19 cellular contexts compared by ENCODE assay signal in the genomic region with DNA sequence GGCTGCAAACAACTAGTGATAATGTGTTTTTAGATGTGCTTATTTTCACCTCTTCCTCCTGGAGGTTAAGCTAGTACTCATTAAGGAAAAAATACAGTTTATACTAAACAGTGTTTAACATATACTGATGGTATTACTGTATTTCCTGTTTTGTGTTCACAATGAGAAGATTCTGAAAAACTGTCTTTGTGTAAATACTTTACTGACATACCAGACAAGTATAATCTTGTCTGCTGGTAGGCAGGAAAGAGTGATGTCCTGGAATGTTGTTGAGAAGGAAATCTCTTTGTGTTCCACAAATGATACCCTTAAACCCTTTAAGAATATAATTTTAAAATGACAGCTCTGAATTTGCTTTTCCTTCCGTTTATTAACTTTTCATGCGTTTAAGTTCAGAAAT.
DNase-seq lines count a peak whose midpoint lies in the region; ATAC-seq and TF ChIP-seq lines count a peak whose summit lies in the region.
"Had no signal": no experiment of that assay in that cellular context is flagged by ENCODE, and none has a peak within 500 bp of the region (broad histone marks: within the 10 kb centered on the region; RNA-seq: fewer than 3 reads in every experiment).

No MANE protein-coding gene starts in this region.

- CTCF ChIA-PET in activated CD4-positive, alpha-beta memory T cell treated with anti-CD3 and anti-CD28 coated beads, Interleukin-2, amount 10 ng/mL, durations not matched to agents 7 days and 5 days (lab: Charles Lee), result interaction anchor here (0.9 to 1.0 kb wide), 2 partner anchors 23 to 265 kb away, joined by 3 read pairs; no protein-coding TSS in a partner anchor

- H3K36me3 Mint-ChIP-seq in GM23338 (ENCODE audit: low read depth) (peaks cover 7% of the 10 kb centered on the region; the same call in 2 of the 3 replicates), nephron progenitor cell (ENCODE audit: low read depth) (peaks cover 27% of the 10 kb centered on the region)
- H3K36me3 Mint-ChIP-seq in activated CD4-positive, alpha-beta memory T cell treated with anti-CD3 and anti-CD28 coated beads, Interleukin-2, amount 10 ng/mL, durations not matched to agents 7 days and 5 days (ENCODE audit: low read depth), result peaks cover 7% of the 10 kb centered on the region

- H3K4me3 Mint-ChIP-seq in GM23338 (no peak overlapping the region), nephron progenitor cell (no peak overlapping the region)
- no peak overlapping the region for H3K4me3 Mint-ChIP-seq in activated CD4-positive, alpha-beta memory T cell treated with anti-CD3 and anti-CD28 coated beads, Interleukin-2, amount 10 ng/mL, durations not matched to agents 7 days and 5 days

- H4K20me1 ChIP-seq in GM23338 (replicated peaks; ENCODE audit: insufficient read depth), result no peaks in the 10 kb centered on the region

- H3K27ac ChIP-seq in GM23338 (ENCODE audit: low read depth) (no peak overlapping the region), foreskin keratinocyte (peak overlapping the region; percentile 67)
- H3K27ac ChIP-seq: ascending aorta, coronary artery, esophagus muscularis mucosa, pancreas had no signal

- no peak overlapping the region for H3K4me2 ChIP-seq in GM23338

- H3K4me1 ChIP-seq in GM23338 (ENCODE audit: insufficient read depth), result no peaks in the 10 kb centered on the region
- peaks cover 17% of the 10 kb centered on the region for H3K4me1 ChIP-seq in adipocyte (ENCODE audit: control insufficient read depth, insufficient read depth, low read length)
- peaks cover 25% of the 10 kb centered on the region for H3K4me1 ChIP-seq in foreskin keratinocyte
- H3K4me1 ChIP-seq: pancreas had no signal

- no peak overlapping the region for H3K4me3 ChIP-seq in GM23338
- no peak overlapping the region for H3K4me3 ChIP-seq in adipocyte (ENCODE audit: low read length)
- H3K4me3 ChIP-seq: ascending aorta, coronary artery, esophagus muscularis mucosa, pancreas had no signal

- H3K36me3 ChIP-seq in GM23338 (ENCODE audit: insufficient read depth) (no peaks in the 10 kb centered on the region), adipocyte (ENCODE audit: control insufficient read depth, insufficient read depth, low read length, severe bottlenecking) (no peaks in the 10 kb centered on the region)
- H3K36me3 ChIP-seq: ascending aorta, esophagus muscularis mucosa, pancreas had no signal

- H3K4me1 Mint-ChIP-seq in GM23338 (peaks cover 3% of the 10 kb centered on the region; the same call in 2 of the 3 replicates), nephron progenitor cell (peaks cover 21% of the 10 kb centered on the region)
- H3K4me1 Mint-ChIP-seq in activated CD4-positive, alpha-beta memory T cell treated with anti-CD3 and anti-CD28 coated beads, Interleukin-2, amount 10 ng/mL, durations not matched to agents 7 days and 5 days, result no peaks in the 10 kb centered on the region

- H3F3A ChIP-seq in GM23338 (replicated peaks; ENCODE audit: low read depth), result no peaks in the 10 kb centered on the region

- H3K27me3 ChIP-seq in GM23338 (ENCODE audit: insufficient read depth) (no peaks in the 10 kb centered on the region), adipocyte (replicated peaks; ENCODE audit: control insufficient read depth, insufficient read depth, low read length) (no peaks in the 10 kb centered on the region), foreskin keratinocyte (no peaks in the 10 kb centered on the region)
- H3K27me3 ChIP-seq: ascending aorta, esophagus muscularis mucosa, pancreas had no signal

- DNase-seq in GM23338 (ENCODE audit: low spot score), result no peak
- no peak for DNase-seq in adipocyte (ENCODE audit: low read depth)
- DNase-seq in foreskin keratinocyte, result peak; percentile 64 to 81
- DNase-seq in nephron progenitor cell, result no peak
- DNase-seq in NCI-H510A (lab: John Stamatoyannopoulos, UW), result no peak
- no peak for DNase-seq in activated CD4-positive, alpha-beta memory T cell treated with anti-CD3 and anti-CD28 coated beads, Interleukin-2, amount 10 ng/mL, durations not matched to agents 7 days and 5 days
- no peak for DNase-seq in NOMO-1 treated with DMSO at 0.1 percent for 48 hours (lab: John Stamatoyannopoulos, UW; ENCODE audit: unreplicated experiment)
- no peak for DNase-seq in hypothalamus (lab: John Stamatoyannopoulos, UW)
- DNase-seq: activated CD4-positive, alpha-beta T cell treated with anti-CD3 and anti-CD28 coated beads for 48 hours; activated naive CD4-positive, alpha-beta T cell; Caco-2; head of caudate nucleus; kidney; MV-4-11; pancreas; stimulated activated CD4-positive, alpha-beta T cell treated with anti-CD3 and anti-CD28 coated beads, Interleukin-4, amount 100 ng/mL, for 24 hours had no signal

- H3K27me3 Mint-ChIP-seq in GM23338 (ENCODE audit: insufficient read depth, low read depth, poor library complexity) (no peaks in the 10 kb centered on the region), nephron progenitor cell (ENCODE audit: low read depth, poor library complexity) (no peaks in the 10 kb centered on the region)
- no peaks in the 10 kb centered on the region for H3K27me3 Mint-ChIP-seq in activated CD4-positive, alpha-beta memory T cell treated with anti-CD3 and anti-CD28 coated beads, Interleukin-2, amount 10 ng/mL, durations not matched to agents 7 days and 5 days

- ATAC-seq in GM23338 (no peak), foreskin keratinocyte (peak; percentile 93)
- ATAC-seq: pancreas had no signal

- H3K9ac ChIP-seq in adipocyte (ENCODE audit: low read length), result peak overlapping the region; percentile 70

- no peak overlapping the region for H2AFZ ChIP-seq in GM23338

- TF ChIP-seq CTCF in GM23338 (conservative IDR thresholded peaks at IDR 0.05; ENCODE audit: low read depth in 2 of 2), result no peak
- no peak for TF ChIP-seq CTCF in foreskin keratinocyte (conservative IDR thresholded peaks at IDR 0.05)
- no peak for TF ChIP-seq CTCF in nephron progenitor cell (IDR thresholded peaks at IDR 0.05)

- H3K9me3 ChIP-seq in adipocyte (ENCODE audit: control insufficient read depth, low read length), result no peaks in the 10 kb centered on the region
- H3K9me3 ChIP-seq: ascending aorta, Caco-2, esophagus muscularis mucosa, pancreas had no signal

- no peaks in the 10 kb centered on the region for H3K9me2 ChIP-seq in GM23338 (ENCODE audit: insufficient read depth)

- peak overlapping the region; percentile 66; the same call in 1 of the 2 replicates for H3K27ac Mint-ChIP-seq in GM23338
- H3K27ac Mint-ChIP-seq in nephron progenitor cell, result peak overlapping the region; percentile 82
- no peak overlapping the region for H3K27ac Mint-ChIP-seq in activated CD4-positive, alpha-beta memory T cell treated with anti-CD3 and anti-CD28 coated beads, Interleukin-2, amount 10 ng/mL, durations not matched to agents 7 days and 5 days

- H3K79me2 ChIP-seq in GM23338 (replicated peaks; ENCODE audit: insufficient read depth), result no peaks in the 10 kb centered on the region

- POLR2A ChIA-PET in activated CD4-positive, alpha-beta memory T cell treated with anti-CD3 and anti-CD28 coated beads, Interleukin-2, amount 10 ng/mL, durations not matched to agents 7 days and 5 days (lab: Charles Lee), result no interaction called here

- H3K9me3 Mint-ChIP-seq in GM23338, result no peaks in the 10 kb centered on the region
- H3K9me3 Mint-ChIP-seq in nephron progenitor cell, result peaks cover 5% of the 10 kb centered on the region
- no peaks in the 10 kb centered on the region for H3K9me3 Mint-ChIP-seq in activated CD4-positive, alpha-beta memory T cell treated with anti-CD3 and anti-CD28 coated beads, Interleukin-2, amount 10 ng/mL, durations not matched to agents 7 days and 5 days

TF ChIP-seq in GM23338, 12 proteins besides CTCF, POLR2A, EP300 and RAD21 (continues in another document):
- no peak for TF ChIP-seq EZH2phosphoT487 (IDR thresholded peaks at IDR 0.05; ENCODE audit: unreplicated experiment)
- TF ChIP-seq, protein P1, sequence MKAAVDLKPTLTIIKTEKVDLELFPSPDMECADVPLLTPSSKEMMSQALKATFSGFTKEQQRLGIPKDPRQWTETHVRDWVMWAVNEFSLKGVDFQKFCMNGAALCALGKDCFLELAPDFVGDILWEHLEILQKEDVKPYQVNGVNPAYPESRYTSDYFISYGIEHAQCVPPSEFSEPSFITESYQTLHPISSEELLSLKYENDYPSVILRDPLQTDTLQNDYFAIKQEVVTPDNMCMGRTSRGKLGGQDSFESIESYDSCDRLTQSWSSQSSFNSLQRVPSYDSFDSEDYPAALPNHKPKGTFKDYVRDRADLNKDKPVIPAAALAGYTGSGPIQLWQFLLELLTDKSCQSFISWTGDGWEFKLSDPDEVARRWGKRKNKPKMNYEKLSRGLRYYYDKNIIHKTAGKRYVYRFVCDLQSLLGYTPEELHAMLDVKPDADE (IDR thresholded peaks at IDR 0.05), result no peak
- TF ChIP-seq EZH2 (IDR thresholded peaks at IDR 0.05; ENCODE audit: low read depth, unreplicated experiment), result no peak

Comparison
In these comparisons a context has a peak if more than half of its experiments do, and no peak if none do; other contexts are left out.
1. DNase-seq: peak in foreskin keratinocyte (2 of 2); none in GM23338 (single experiment), adipocyte (single experiment), nephron progenitor cell (single experiment), NCI-H510A (single experiment), activated CD4-positive, alpha-beta memory T cell treated with anti-CD3 and anti-CD28 coated beads, Interleukin-2, amount 10 ng/mL, durations not matched to agents 7 days and 5 days (single experiment), NOMO-1 treated with DMSO at 0.1 percent for 48 hours (single experiment) and hypothalamus (0 of 51).